Comparison of ENCODE assay signal across 14 cellular contexts in genomic region chr18:34801769-34802168, GRCh38.
DNase-seq lines count a peak whose midpoint lies in the region; ATAC-seq, FAIRE-seq and TF ChIP-seq lines count a peak whose summit lies in the region.
"Had no signal": no experiment of that assay in that cellular context is flagged by ENCODE, and none has a peak within 500 bp of the region (broad histone marks: within the 10 kb centered on the region; RNA-seq: fewer than 3 reads in every experiment).

No MANE protein-coding gene starts in this region.

- H2BK120ac ChIP-seq in mesenchymal stem cell (ENCODE audit: low read depth, low read length), result no peak overlapping the region

- no peaks in the 10 kb centered on the region for H3K79me2 ChIP-seq in DND-41 (ENCODE audit: insufficient read depth, low read length)

- H4K91ac ChIP-seq in mesenchymal stem cell (ENCODE audit: low read length), result no peak overlapping the region

- H3K4me2 ChIP-seq in DND-41 (ENCODE audit: insufficient read depth, low read length) (no peak overlapping the region), mesenchymal stem cell (ENCODE audit: low read length, poor library complexity, severe bottlenecking) (no peak overlapping the region)

- no peaks in the 10 kb centered on the region for H3K36me3 ChIP-seq in DND-41 (ENCODE audit: insufficient read depth, low read length)
- no peaks in the 10 kb centered on the region for H3K36me3 ChIP-seq in bronchial epithelial cell (ENCODE audit: control insufficient read depth, insufficient read depth, low read length)
- peaks cover 0 to 29% of the 10 kb centered on the region in 2 experiments for H3K36me3 ChIP-seq in mesenchymal stem cell (ENCODE audit: control insufficient read depth in 1 of 2, insufficient read depth in 2 of 2, low read depth in 1 of 2, low read length in 2 of 2)

- H2BK15ac ChIP-seq in mesenchymal stem cell (ENCODE audit: low read depth, poor library complexity, severe bottlenecking), result no peak overlapping the region

- no peak overlapping the region for H3K9ac ChIP-seq in DND-41 (ENCODE audit: low read depth, low read length)
- peak overlapping the region; percentile 39 for H3K9ac ChIP-seq in mesenchymal stem cell (ENCODE audit: low read length)

- no peak overlapping the region for H2AK5ac ChIP-seq in mesenchymal stem cell (ENCODE audit: low read length, severe bottlenecking)

- H3K23ac ChIP-seq in mesenchymal stem cell (ENCODE audit: low read length in 2 of 2), result no peak overlapping the region

- no peak overlapping the region for H4K8ac ChIP-seq in mesenchymal stem cell (ENCODE audit: low read length)

- ATAC-seq in DND-41 (ENCODE audit: insufficient read depth, low read depth) (peak; percentile 96), GM19324 (IDR thresholded peaks at IDR 0.05; ENCODE audit: low FRiP score, unreplicated experiment) (no peak)

- no peaks in the 10 kb centered on the region for H3K36me3 Mint-ChIP-seq in HFFc6 (ENCODE audit: low read depth)

- H3K79me1 ChIP-seq in mesenchymal stem cell (replicated peaks; ENCODE audit: low read length, poor library complexity, severe bottlenecking), result no peaks in the 10 kb centered on the region

- no peak overlapping the region for H2BK5ac ChIP-seq in mesenchymal stem cell (ENCODE audit: low read depth, low read length, poor library complexity, severe bottlenecking)

- H3K4ac ChIP-seq in mesenchymal stem cell (ENCODE audit: low read depth in 1 of 2, low read length in 2 of 2), result no peak overlapping the region

- H3K27me3 ChIP-seq in DND-41 (ENCODE audit: insufficient read depth, low read length, poor library complexity), result no peaks in the 10 kb centered on the region
- H3K27me3 ChIP-seq in bronchial epithelial cell (ENCODE audit: control insufficient read depth, insufficient read depth, low read length), result no peaks in the 10 kb centered on the region
- no peaks in the 10 kb centered on the region for H3K27me3 ChIP-seq in mesenchymal stem cell (ENCODE audit: control insufficient read depth in 1 of 2, insufficient read depth in 1 of 2, low read length in 2 of 2)

- no peaks in the 10 kb centered on the region for H3K9me3 Mint-ChIP-seq in HFFc6
- H3K9me3 Mint-ChIP-seq: T-helper 1 cell treated with Interleukin-12 subunit alpha and Interleukin-12 subunit beta and Interleukin-4 antibody, amounts not matched to agents 30 μg/mL and 1 μg/mL, for 36 hours had no signal

- H3K4me1 ChIP-seq in DND-41 (ENCODE audit: insufficient read depth, low read length) (no peaks in the 10 kb centered on the region), mesenchymal stem cell (ENCODE audit: control insufficient read depth, insufficient read depth, low read depth, low read length) (no peaks in the 10 kb centered on the region)

- H3K4me3 Mint-ChIP-seq in HFFc6, result no peak overlapping the region
- H3K4me3 Mint-ChIP-seq: T-helper 1 cell treated with Interleukin-12 subunit alpha and Interleukin-12 subunit beta and Interleukin-4 antibody, amounts not matched to agents 30 μg/mL and 1 μg/mL, for 36 hours had no signal

- H3K9me3 ChIP-seq in DND-41 (ENCODE audit: insufficient read depth, low read length, severe bottlenecking), result no peaks in the 10 kb centered on the region
- H3K9me3 ChIP-seq in mesenchymal stem cell (ENCODE audit: control insufficient read depth, low read length), result no peaks in the 10 kb centered on the region

- peak; percentile 53 for DNase-seq in DND-41
- DNase-seq in HFFc6, result peak; percentile 13
- DNase-seq in bronchial epithelial cell (ENCODE audit: low read depth), result peak; percentile 69
- peak; percentile 83 for DNase-seq in mesenchymal stem cell
- no peak for DNase-seq in Ammon's horn (ENCODE audit: low spot score)
- DNase-seq in NCI-H2171 (lab: John Stamatoyannopoulos, UW), result no peak
- DNase-seq in mucosa of gallbladder (ENCODE audit: low spot score), result no peak
- DNase-seq: activated CD8-positive, alpha-beta memory T cell treated with anti-CD3 and anti-CD28 coated beads for 24 hours; effector CD8-positive, alpha-beta T cell; GF-D8; mesendoderm; OCI-M1 had no signal

- H2AFZ ChIP-seq in DND-41 (ENCODE audit: low read depth, low read length), result no peak overlapping the region
- peak overlapping the region; percentile 47 for H2AFZ ChIP-seq in mesenchymal stem cell (ENCODE audit: low read depth, low read length)

- H2BK12ac ChIP-seq in mesenchymal stem cell (ENCODE audit: low read length in 2 of 2), result no peak overlapping the region

- no peak overlapping the region for H3K18ac ChIP-seq in mesenchymal stem cell (ENCODE audit: low read depth in 1 of 2, low read length in 2 of 2)

- 62% methylated on average over 1 of the region's 2 CpGs for WGBS in mesenchymal stem cell

- no peak for FAIRE-seq in bronchial epithelial cell (lab: Jason Lieb, UNC)

- peaks cover 3% of the 10 kb centered on the region; the same call in 1 of the 2 replicates for H3K27me3 Mint-ChIP-seq in HFFc6 (ENCODE audit: insufficient read depth)

- TF ChIP-seq CTCF in DND-41 (IDR thresholded peaks at IDR 0.05; ENCODE audit: borderline replicate concordance, extremely low read depth, low read length, poor library complexity, severe bottlenecking) (no peak), HFFc6 (IDR thresholded peaks at IDR 0.05) (no peak), bronchial epithelial cell (IDR thresholded peaks at IDR 0.05; ENCODE audit: insufficient read depth, low read length, severe bottlenecking) (no peak)

- no peak overlapping the region for H3K4me3 ChIP-seq in DND-41 (ENCODE audit: low read depth in 1 of 2, low read length in 2 of 2)
- H3K4me3 ChIP-seq in bronchial epithelial cell (ENCODE audit: low read depth, low read length), result no peak overlapping the region
- H3K4me3 ChIP-seq in mesenchymal stem cell (ENCODE audit: insufficient read depth in 1 of 2, low read depth in 1 of 2, low read length in 2 of 2), result peak overlapping the region in 1 of 2 experiments; percentile 30

- no peak overlapping the region for H3K27ac Mint-ChIP-seq in HFFc6
- H3K27ac Mint-ChIP-seq: T-helper 1 cell treated with Interleukin-12 subunit alpha and Interleukin-12 subunit beta and Interleukin-4 antibody, amounts not matched to agents 30 μg/mL and 1 μg/mL, for 36 hours had no signal

- H3K14ac ChIP-seq in mesenchymal stem cell (ENCODE audit: low read length in 2 of 2), result no peak overlapping the region

- H4K20me1 ChIP-seq in DND-41 (ENCODE audit: insufficient read depth, low read length), result no peaks in the 10 kb centered on the region

- no peaks in the 10 kb centered on the region for H3K4me1 Mint-ChIP-seq in HFFc6 (ENCODE audit: low read depth)

- H3K27ac ChIP-seq in DND-41 (ENCODE audit: low read length) (no peak overlapping the region), mesenchymal stem cell (ENCODE audit: low read length, poor library complexity, severe bottlenecking) (peak overlapping the region; percentile 39)

Comparison
In these comparisons a context has a peak if more than half of its experiments do, and no peak if none do; other contexts are left out.
1. DNase-seq: peak in DND-41 (single experiment), HFFc6 (single experiment), bronchial epithelial cell (single experiment) and mesenchymal stem cell (single experiment); none in Ammon's horn (single experiment), NCI-H2171 (single experiment) and mucosa of gallbladder (single experiment).